16 cellular contexts compared by ENCODE assay signal in genomic region chr4:152209772-152210493, GRCh38.
DNase-seq lines count a peak whose midpoint lies in the region; ATAC-seq lines count a peak whose summit lies in the region.
"Had no signal": no experiment of that assay in that cellular context is flagged by ENCODE, and none has a peak within 500 bp of the region (broad histone marks: within the 10 kb centered on the region; RNA-seq: fewer than 3 reads in every experiment).

No MANE protein-coding gene starts in this region.

- H2AK5ac ChIP-seq in trophoblast cell (ENCODE audit: low read length), result no peak overlapping the region

- WGBS in trophoblast cell (ENCODE audit: extremely low coverage, insufficient coverage, insufficient read length), result no CpG with 5 or more reads among the region's 4 CpGs

- H3K9ac ChIP-seq in trophoblast cell (ENCODE audit: low read length), result no peak overlapping the region
- H3K9ac ChIP-seq: BLaER1 treated with 17β-estradiol and CSF1 and Interleukin-3, amounts not matched to agents 10 nM and 100 nM had no signal

- H3K79me1 ChIP-seq in trophoblast cell (ENCODE audit: low read length), result peaks cover 8% of the 10 kb centered on the region

- in situ Hi-C loops in KBM-7 (cut with MboI; ENCODE audit: low pct_unique_long_range_greater_than_20kb, low sequenced_read_pairs), result no loop called here

- peak overlapping the region; percentile 22 for H2BK120ac ChIP-seq in trophoblast cell (ENCODE audit: insufficient read depth, low read length, poor library complexity)

- intact Hi-C loops in posterior vena cava (cut with DNase I), result no loop called here

- H3K36me3 ChIP-seq in trophoblast cell (ENCODE audit: control insufficient read depth in 1 of 2, insufficient read depth in 2 of 2, low read length in 2 of 2), result no peaks in the 10 kb centered on the region
- H3K36me3 ChIP-seq: esophagus muscularis mucosa, HAP-1, neutrophil had no signal

- H4K8ac ChIP-seq in trophoblast cell (ENCODE audit: low read depth, low read length), result no peak overlapping the region

- H3K4ac ChIP-seq in trophoblast cell (ENCODE audit: low read depth, low read length), result no peak overlapping the region

- H2BK12ac ChIP-seq in trophoblast cell (ENCODE audit: low read length), result no peak overlapping the region

- H2BK5ac ChIP-seq in trophoblast cell (ENCODE audit: low read depth, low read length, poor library complexity), result no peak overlapping the region

- no peak overlapping the region for H3K23ac ChIP-seq in trophoblast cell (ENCODE audit: low read length)

- no peak overlapping the region for H3K14ac ChIP-seq in trophoblast cell (ENCODE audit: low read length)

- H3K27ac ChIP-seq in trophoblast cell (ENCODE audit: low read depth, low read length), result peak overlapping the region; percentile 52
- H3K27ac ChIP-seq: BLaER1 treated with 17β-estradiol and CSF1 and Interleukin-3, amounts not matched to agents 10 nM and 100 nM; esophagus muscularis mucosa; neutrophil had no signal

- DNase-seq in trophoblast cell (peak in 1 of 2 donors; percentile 30), KBM-7 (no peak), NCI-H146 (lab: John Stamatoyannopoulos, UW) (no peak), NCI-H2081 (lab: John Stamatoyannopoulos, UW) (no peak), posterior vena cava (ENCODE audit: low spot score) (no peak)
- DNase-seq: activated T-cell treated with anti-CD3 and anti-CD28 coated beads, Interleukin-2, amount 50 U/mL, for 1 hour; EL; mammary epithelial cell; OCI-M1 had no signal

- H3K79me2 ChIP-seq in trophoblast cell (ENCODE audit: control insufficient read depth, insufficient read depth, low read length, poor library complexity), result no peaks in the 10 kb centered on the region

- no peak overlapping the region for H4K12ac ChIP-seq in trophoblast cell (ENCODE audit: low read depth, low read length)

- H3K4me1 ChIP-seq in trophoblast cell (ENCODE audit: control insufficient read depth in 1 of 2, insufficient read depth in 2 of 2, low read length in 2 of 2), result peaks cover 3 to 13% of the 10 kb centered on the region in 2 experiments

- no peak overlapping the region for H3K18ac ChIP-seq in trophoblast cell (ENCODE audit: low read length)

- ATAC-seq in GM19043 (IDR thresholded peaks at IDR 0.05; ENCODE audit: low read depth, unreplicated experiment) (peak; percentile 83), HG02610 (IDR thresholded peaks at IDR 0.05; ENCODE audit: unreplicated experiment) (peak; percentile 68), HG03432 (IDR thresholded peaks at IDR 0.05; ENCODE audit: unreplicated experiment) (peak; percentile 78)

- no peak overlapping the region for H4K91ac ChIP-seq in trophoblast cell (ENCODE audit: low read depth, low read length)

- no peaks in the 10 kb centered on the region for H3K9me3 ChIP-seq in trophoblast cell (ENCODE audit: insufficient read depth, low read depth, low read length)
- H3K9me3 ChIP-seq: HAP-1, neutrophil had no signal

- H3K27me3 ChIP-seq in trophoblast cell (ENCODE audit: insufficient read depth, low read length), result no peaks in the 10 kb centered on the region
- H3K27me3 ChIP-seq: BLaER1 treated with 17β-estradiol and CSF1 and Interleukin-3, amounts not matched to agents 10 nM and 100 nM; neutrophil had no signal

- H3K4me2 ChIP-seq in trophoblast cell (ENCODE audit: low read length), result no peak overlapping the region

- no peak overlapping the region for H3K4me3 ChIP-seq in trophoblast cell (ENCODE audit: low read depth, low read length)
- H3K4me3 ChIP-seq: BLaER1 treated with 17β-estradiol and CSF1 and Interleukin-3, amounts not matched to agents 10 nM and 100 nM; esophagus muscularis mucosa; HAP-1 had no signal

- no peak overlapping the region for H2AFZ ChIP-seq in trophoblast cell (ENCODE audit: insufficient read depth, low read length, poor library complexity)
